Comparison of ENCODE assay signal across 9 cellular contexts in genomic region chr14:53539489-53540126, GRCh38.
DNase-seq lines count a peak whose midpoint lies in the region; ATAC-seq and TF ChIP-seq lines count a peak whose summit lies in the region.
"Had no signal": no experiment of that assay in that cellular context is flagged by ENCODE, and none has a peak within 500 bp of the region (broad histone marks: within the 10 kb centered on the region; RNA-seq: fewer than 3 reads in every experiment).

No MANE protein-coding gene starts in this region.

- H2AFZ ChIP-seq in HCT116 (ENCODE audit: low read depth, low read length, poor library complexity, severe bottlenecking) = peak overlapping the region; percentile 82

- RAD21 ChIA-PET in HCT116 (lab: Charles Lee; ENCODE audit: low non-redundant PET in 1 of 2, low total read pairs in 2 of 2, uncharacterized antibody in 2 of 2, unreplicated experiment in 2 of 2) = interaction anchor here in 1 of 2 experiments (0.6 to 1.4 kb wide), 2 partner anchors 376 to 808 kb away, joined by 4 to 5 read pairs; no protein-coding TSS in a partner anchor

- H3K4me1 Mint-ChIP-seq in chondrocyte (ENCODE audit: low read depth) = peaks cover 47% of the 10 kb centered on the region

- no peaks in the 10 kb centered on the region for H3K9me3 Mint-ChIP-seq in chondrocyte (ENCODE audit: low read depth)

- H3K27me3 Mint-ChIP-seq in chondrocyte (ENCODE audit: low read depth) = no peaks in the 10 kb centered on the region

- BruUV-seq in HCT116 (replicated peaks; lab: Mats Ljungman, UMichigan) = no TSS peak

- H3K79me2 ChIP-seq in HCT116 (ENCODE audit: insufficient read depth, low read length) = no peaks in the 10 kb centered on the region

- TF ChIP-seq RAD21 in HCT116 (IDR thresholded peaks at IDR 0.05; ENCODE audit: low read depth) = peak; percentile 93

- H3K4me3 Mint-ChIP-seq in chondrocyte (ENCODE audit: unreplicated experiment) = no peak overlapping the region

- peaks cover 14 to 23% of the 10 kb centered on the region in 2 experiments; a peak in 3 of 4 replicates for H3K4me1 ChIP-seq in HCT116 (ENCODE audit: control insufficient read depth in 1 of 2, insufficient read depth in 2 of 2, low read length in 2 of 2)

- no peaks in the 10 kb centered on the region for H3K27me3 ChIP-seq in HCT116 (ENCODE audit: insufficient read depth, low read length)
- H3K27me3 ChIP-seq: BLaER1 had no signal

- H3K9me3 ChIP-seq in HCT116 (ENCODE audit: control insufficient read depth in 1 of 2, insufficient read depth in 1 of 2, low read depth in 1 of 2, low read length in 2 of 2) = no peaks in the 10 kb centered on the region
- H3K9me3 ChIP-seq: BLaER1 had no signal

- H3K36me3 ChIP-seq in HCT116 (ENCODE audit: control insufficient read depth in 1 of 2, insufficient read depth in 2 of 2, low read length in 2 of 2) = no peaks in the 10 kb centered on the region
- H3K36me3 ChIP-seq: BLaER1 had no signal

- H3K9ac ChIP-seq in HCT116 (ENCODE audit: low read length) = no peak overlapping the region
- H3K9ac ChIP-seq: BLaER1 had no signal

- POLR2A ChIA-PET in HCT116 (lab: Charles Lee) = no interaction called here

- intact Hi-C loops in HCT116 (cut with micrococcal nuclease) = loop anchor here (1.0 to 5.0 kb wide), 5 partner anchors 107 to 799 kb away; no protein-coding TSS in a partner anchor

- ATAC-seq in HCT116 (peak; percentile 95), left lobe of liver (peak; percentile 98)

- H3K27ac ChIP-seq in HCT116 (ENCODE audit: low read depth, low read length) = peak overlapping the region; percentile 34; the same call in 1 of the 2 replicates
- H3K27ac ChIP-seq: BLaER1 had no signal

- H3K36me3 Mint-ChIP-seq in chondrocyte (ENCODE audit: low read depth) = no peaks in the 10 kb centered on the region

- H3K9me2 ChIP-seq in HCT116 (ENCODE audit: insufficient read depth) = no peaks in the 10 kb centered on the region

- no peak for TF ChIP-seq POLR2A in HCT116 (IDR thresholded peaks at IDR 0.05; ENCODE audit: borderline replicate concordance, extremely low read depth, insufficient read depth, insufficient read length)

- H3K4me3 ChIP-seq in HCT116 (replicated peaks in 1 of 2; ENCODE audit: low read depth in 1 of 2, low read length in 2 of 2) = no peak overlapping the region
- H3K4me3 ChIP-seq: BLaER1 had no signal

- peak; percentile 39 for DNase-seq in NCI-H1436 (lab: John Stamatoyannopoulos, UW)
- no peak for DNase-seq in NCI-H1436 treated with DMSO at 0.1 percent for 48 hours (lab: John Stamatoyannopoulos, UW)
- DNase-seq in HCT116 (ENCODE audit: low read depth, low spot score) = peak; percentile 71
- peak; percentile 69 for DNase-seq in NAMALWA (ENCODE audit: low spot score)
- peak; percentile 4 for DNase-seq in T-helper 9 cell
- DNase-seq in chondrocyte (ENCODE audit: low spot score) = no peak
- peak; percentile 65 for DNase-seq in left lobe of liver (ENCODE audit: low spot score)
- DNase-seq in stimulated activated CD4-positive, alpha-beta T cell treated with anti-CD3 and anti-CD28 coated beads, Interleukin-4, amount 100 ng/mL, for 24 hours = peak; percentile 36

- peak overlapping the region; percentile 13; the same call in 1 of the 2 replicates for H3K4me2 ChIP-seq in HCT116 (ENCODE audit: low read length)
- H3K4me2 ChIP-seq: BLaER1 had no signal

- CTCF ChIA-PET in HCT116 (lab: Charles Lee) = interaction anchor here (0.7 to 2.2 kb wide), 12 partner anchors 8 to 808 kb away, joined by 3 to 15 read pairs (median 4); no protein-coding TSS in a partner anchor

- TF ChIP-seq CTCF in HCT116 (IDR thresholded peaks at IDR 0.05 in 2 of 3, conservative IDR thresholded peaks at IDR 0.05 in 1 of 3; ENCODE audit: borderline replicate concordance in 1 of 3, insufficient read depth in 1 of 3, low read depth in 2 of 3, low read length in 2 of 3) (peak; percentile 73 to 96 (median 85)), chondrocyte (IDR thresholded peaks at IDR 0.05) (peak; percentile 99)

- H4K20me1 ChIP-seq in HCT116 (ENCODE audit: insufficient read depth) = no peaks in the 10 kb centered on the region
- H4K20me1 ChIP-seq: BLaER1 had no signal

- H3K27ac Mint-ChIP-seq in chondrocyte (ENCODE audit: unreplicated experiment) = peak overlapping the region; percentile 32

TF ChIP-seq in HCT116, 20 proteins besides CTCF, POLR2A, EP300 and RAD21:
- TF ChIP-seq TCF7L2 (IDR thresholded peaks at IDR 0.05; ENCODE audit: borderline replicate concordance, extremely low read depth, insufficient read depth, insufficient read length) (no peak), MAX (IDR thresholded peaks at IDR 0.05) (no peak), ELF1 (IDR thresholded peaks at IDR 0.05; ENCODE audit: borderline replicate concordance, low read depth) (no peak), ZNF274 (IDR thresholded peaks at IDR 0.05; ENCODE audit: low read depth, low read length) (no peak), CBX3 (IDR thresholded peaks at IDR 0.05; ENCODE audit: low read depth) (no peak), CEBPB (IDR thresholded peaks at IDR 0.05; ENCODE audit: low read depth) (no peak), EZH2phosphoT487 (IDR thresholded peaks at IDR 0.05; ENCODE audit: borderline replicate concordance) (no peak), SIN3A (IDR thresholded peaks at IDR 0.05; ENCODE audit: low read depth) (no peak), POLR2AphosphoS5 (IDR thresholded peaks at IDR 0.05; ENCODE audit: low read depth, low read length) (no peak), REST (IDR thresholded peaks at IDR 0.05; ENCODE audit: low read depth) (no peak), ZBTB33 (IDR thresholded peaks at IDR 0.05; ENCODE audit: extremely low read depth, insufficient replicate concordance, low read length) (no peak), EGR1 (IDR thresholded peaks at IDR 0.05; ENCODE audit: low read depth) (no peak), FOSL1 (IDR thresholded peaks at IDR 0.05; ENCODE audit: low read depth) (no peak), EZH2 (IDR thresholded peaks at IDR 0.05) (no peak), YY1 (IDR thresholded peaks at IDR 0.05; ENCODE audit: extremely low read depth, insufficient replicate concordance, low read depth, low read length) (no peak), JUND (IDR thresholded peaks at IDR 0.05) (no peak)
- TF ChIP-seq, protein P1, sequence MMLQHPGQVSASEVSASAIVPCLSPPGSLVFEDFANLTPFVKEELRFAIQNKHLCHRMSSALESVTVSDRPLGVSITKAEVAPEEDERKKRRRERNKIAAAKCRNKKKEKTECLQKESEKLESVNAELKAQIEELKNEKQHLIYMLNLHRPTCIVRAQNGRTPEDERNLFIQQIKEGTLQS (IDR thresholded peaks at IDR 0.05) = no peak

Comparison
In these comparisons a context has a peak if more than half of its experiments do, and no peak if none do; other contexts are left out.
1. DNase-seq: peak in NCI-H1436 (single experiment), HCT116 (single experiment), NAMALWA (single experiment), T-helper 9 cell (single experiment), left lobe of liver (single experiment) and stimulated activated CD4-positive, alpha-beta T cell treated with anti-CD3 and anti-CD28 coated beads, Interleukin-4, amount 100 ng/mL, for 24 hours (single experiment); none in NCI-H1436 treated with DMSO at 0.1 percent for 48 hours (single experiment) and chondrocyte (single experiment).